21 cellular contexts compared by ENCODE assay signal in genomic region chr2:157684940-157685466, GRCh38. TPM values are rescaled to one million over a fixed set of nuclear protein-coding genes. Genes with fewer than 3 reads are reported as not detected.
DNase-seq lines count a peak whose midpoint lies in the region; ATAC-seq and TF ChIP-seq lines count a peak whose summit lies in the region.
"Had no signal": no experiment of that assay in that cellular context is flagged by ENCODE, and none has a peak within 500 bp of the region (broad histone marks: within the 10 kb centered on the region; RNA-seq: fewer than 3 reads in every experiment).

No MANE protein-coding gene starts in this region.

- H3K9ac ChIP-seq in smooth muscle cell (ENCODE audit: low read depth): peak overlapping the region; percentile 37

- no peaks in the 10 kb centered on the region for H3K9me3 ChIP-seq in smooth muscle cell (replicated peaks; ENCODE audit: low read depth)
- H3K9me3 ChIP-seq: BE2C had no signal

- ATAC-seq in HG02623 (IDR thresholded peaks at IDR 0.05; ENCODE audit: unreplicated experiment): no peak
- ATAC-seq: PC-3 had no signal

- no peaks in the 10 kb centered on the region for H3F3A ChIP-seq in smooth muscle cell (ENCODE audit: low read depth)

- H2AFZ ChIP-seq in smooth muscle cell (ENCODE audit: low read depth): no peak overlapping the region

- DNase-seq in H7: peak; percentile 16
- peak; percentile 27 for DNase-seq in NCI-H69 (lab: John Stamatoyannopoulos, UW)
- peak; percentile 15 for DNase-seq in iPS DF 19.7 (ENCODE audit: low read depth, low spot score)
- no peak for DNase-seq in smooth muscle cell (lab: John Stamatoyannopoulos, UW; ENCODE audit: unreplicated experiment)
- DNase-seq in CD14-positive monocyte (ENCODE audit: low spot score): no peak
- DNase-seq in NCI-H128 (lab: John Stamatoyannopoulos, UW; ENCODE audit: unreplicated experiment): no peak
- no peak for DNase-seq in KG1 (lab: John Stamatoyannopoulos, UW)
- DNase-seq: BE2C; Calu3; CD4-positive, alpha-beta memory T cell; DMS79; HCEC 1CT; KBM-7; NCI-H1092; NCI-H2107; NCI-H446; NCI-H774; PC-3; SJCRH30; T-helper 2 cell had no signal

- no peaks in the 10 kb centered on the region for H3K4me1 Mint-ChIP-seq in CD14-positive monocyte
- H3K4me1 Mint-ChIP-seq: CD4-positive, alpha-beta memory T cell had no signal

- no peak overlapping the region for H3K4me3 Mint-ChIP-seq in CD14-positive monocyte
- H3K4me3 Mint-ChIP-seq: CD4-positive, alpha-beta memory T cell had no signal

- intact Hi-C loops in CD14-positive monocyte (cut with micrococcal nuclease): no loop called here

- H3K27me3 ChIP-seq in H7 (ENCODE audit: control insufficient read depth, insufficient read depth, low read length) (peaks cover 60% of the 10 kb centered on the region), smooth muscle cell (ENCODE audit: low read depth) (no peaks in the 10 kb centered on the region)
- H3K27me3 ChIP-seq: BE2C, SJCRH30 had no signal

- H3K36me3 Mint-ChIP-seq in CD14-positive monocyte: no peaks in the 10 kb centered on the region
- H3K36me3 Mint-ChIP-seq: CD4-positive, alpha-beta memory T cell had no signal

- no peaks in the 10 kb centered on the region for H3K79me2 ChIP-seq in smooth muscle cell (ENCODE audit: low read depth)

- H4K20me1 ChIP-seq in smooth muscle cell (ENCODE audit: low read depth): no peaks in the 10 kb centered on the region

- H3K9me3 Mint-ChIP-seq in CD14-positive monocyte: peaks cover 0 to 7% (median 3%) of the 10 kb centered on the region in 7 donors
- H3K9me3 Mint-ChIP-seq: CD4-positive, alpha-beta memory T cell had no signal

- no peak overlapping the region for H3K4me3 ChIP-seq in H7 (ENCODE audit: insufficient read depth, low read depth, low read length)
- peak overlapping the region; percentile 23 for H3K4me3 ChIP-seq in smooth muscle cell
- H3K4me3 ChIP-seq: SJCRH30 had no signal

- H3K4me1 ChIP-seq in smooth muscle cell (ENCODE audit: low read depth): no peaks in the 10 kb centered on the region
- H3K4me1 ChIP-seq: BE2C had no signal

- peak overlapping the region; percentile 72 for H3K4me2 ChIP-seq in smooth muscle cell

- H3K27ac Mint-ChIP-seq in CD14-positive monocyte: no peak overlapping the region
- H3K27ac Mint-ChIP-seq: CD4-positive, alpha-beta memory T cell had no signal

- H3K36me3 ChIP-seq in H7 (replicated peaks; ENCODE audit: control insufficient read depth, insufficient read depth, low read length) (no peaks in the 10 kb centered on the region), smooth muscle cell (ENCODE audit: low read depth) (no peaks in the 10 kb centered on the region)
- H3K36me3 ChIP-seq: BE2C, SJCRH30 had no signal

- peak overlapping the region; percentile 46 for H3K27ac ChIP-seq in smooth muscle cell (ENCODE audit: low read depth)
- H3K27ac ChIP-seq: SJCRH30 had no signal

- TF ChIP-seq CTCF in smooth muscle cell (IDR thresholded peaks at IDR 0.05; ENCODE audit: borderline replicate concordance, insufficient read depth, poor library complexity, severe bottlenecking) (no peak), CD14-positive monocyte (IDR thresholded peaks at IDR 0.05) (no peak)

- WGBS in smooth muscle cell (ENCODE audit: low lambda C conversion rate): 30% methylated on average over 4 of the region's 4 CpGs

- peaks cover 0 to 5% (median 0%) of the 10 kb centered on the region in 3 donors for H3K27me3 Mint-ChIP-seq in CD14-positive monocyte (ENCODE audit: low read depth in 3 of 3)

RNA-seq across cellular contexts. Expression of gene ACVR1C, which starts 56.3 kb away (rescaled TPM):
- total RNA-seq in H7 (2014; rRNA removed; shearing (Covaris generic)): 0.14 and 1.0 TPM in 2 replicates
- total RNA-seq in smooth muscle cell: 0.04 and 0.36 TPM in 2 replicates
- polyA plus RNA-seq in smooth muscle cell (0.12 TPM in 1 of 2 replicates, not detected in the other), CD14-positive monocyte (not detected)

Comparison
In these comparisons a context has a peak if more than half of its experiments do, and no peak if none do; other contexts are left out.
1. DNase-seq: peak in H7 (single experiment), NCI-H69 (single experiment) and iPS DF 19.7 (single experiment); none in smooth muscle cell (single experiment), CD14-positive monocyte (single experiment), NCI-H128 (single experiment) and KG1 (single experiment).